ENCODE assay signal across 7 cellular contexts in genomic region chr9:136545065-136545965, GRCh38. TPM values are rescaled to one million over a fixed set of nuclear protein-coding genes. Genes with fewer than 3 reads are reported as not detected.
A peak's percentile ranks its signal among the peaks of the same experiment; 100 is the strongest.
DNase-seq lines count a peak whose midpoint lies in the region; ATAC-seq and TF ChIP-seq lines count a peak whose summit lies in the region.

No MANE protein-coding gene starts in this region.

- H3K4me1 Mint-ChIP-seq in chondrocyte (ENCODE audit: low read depth): peaks cover 26% of the 10 kb centered on the region

- no peak for TF ChIP-seq CTCF in chondrocyte (IDR thresholded peaks at IDR 0.05)
- no peak for TF ChIP-seq CTCF in mucosa of descending colon (IDR thresholded peaks at IDR 0.05)

- H3K4me1 ChIP-seq in mucosa of descending colon (ENCODE audit: low read depth): peaks cover 60% of the 10 kb centered on the region

- H3K27me3 Mint-ChIP-seq in chondrocyte (ENCODE audit: low read depth): no peaks in the 10 kb centered on the region

- ATAC-seq in GM19351 (IDR thresholded peaks at IDR 0.05; ENCODE audit: unreplicated experiment) (peak; percentile 16), HG03196 (IDR thresholded peaks at IDR 0.05; ENCODE audit: unreplicated experiment) (peak; percentile 16), mucosa of descending colon (peak; percentile 0)

- no peaks in the 10 kb centered on the region for H3K9me3 Mint-ChIP-seq in chondrocyte (ENCODE audit: low read depth)

- H3K27ac ChIP-seq in temporal lobe (ENCODE audit: low read depth, low read length): peak overlapping the region; percentile 97

- peak overlapping the region; percentile 81 for H3K4me3 ChIP-seq in mucosa of descending colon

- H3K36me3 ChIP-seq in mucosa of descending colon (ENCODE audit: low read depth): no peaks in the 10 kb centered on the region

- intact Hi-C loops in mucosa of descending colon (cut with DNase I, micrococcal nuclease): no loop called here

- H3K4me3 Mint-ChIP-seq in chondrocyte (ENCODE audit: unreplicated experiment): peak overlapping the region; percentile 78

- no peak overlapping the region for H3K27ac Mint-ChIP-seq in chondrocyte (ENCODE audit: unreplicated experiment)

- DNase-seq in activated CD4-positive, CD25-positive, alpha-beta regulatory T cell treated with anti-CD3 and anti-CD28 coated beads, Interleukin-2, amount 50 U/mL, for 16 hours (ENCODE audit: low read depth, low spot score): peak; percentile 39
- DNase-seq in chondrocyte (ENCODE audit: low spot score) (no peak), mucosa of descending colon (peak; percentile 62 to 76 (median 73)), COLO668 (lab: John Stamatoyannopoulos, UW; ENCODE audit: unreplicated experiment) (no peak)

- no peaks in the 10 kb centered on the region for H3K9me3 ChIP-seq in mucosa of descending colon

- no peaks in the 10 kb centered on the region for H3K36me3 Mint-ChIP-seq in chondrocyte (ENCODE audit: low read depth)

RNA-seq across cellular contexts. Expression of gene NOTCH1, which starts 0.5 kb away (rescaled TPM):
- 11.6 to 28.7 TPM (median 27.5 TPM) in 3 replicates for total RNA-seq in chondrocyte
- total RNA-seq in mucosa of descending colon: 100 to 1,000 TPM in 1 of 3 donors, 10 to 100 TPM in 2; 59.0 to 101 (median 72.6) TPM
- 29.0 TPM for total RNA-seq in temporal lobe

Comparison
In these comparisons a context has a peak if more than half of its experiments do, and no peak if none do; other contexts are left out.
1. DNase-seq: peak in activated CD4-positive, CD25-positive, alpha-beta regulatory T cell treated with anti-CD3 and anti-CD28 coated beads, Interleukin-2, amount 50 U/mL, for 16 hours (single experiment) and mucosa of descending colon (3 of 3); none in chondrocyte (single experiment) and COLO668 (single experiment).
2. Peak in every context shown above with its lines, with median percentiles within 50 percentile points of each other: ATAC-seq.